ENCODE assay signal across 25 cellular contexts in the genomic region with DNA sequence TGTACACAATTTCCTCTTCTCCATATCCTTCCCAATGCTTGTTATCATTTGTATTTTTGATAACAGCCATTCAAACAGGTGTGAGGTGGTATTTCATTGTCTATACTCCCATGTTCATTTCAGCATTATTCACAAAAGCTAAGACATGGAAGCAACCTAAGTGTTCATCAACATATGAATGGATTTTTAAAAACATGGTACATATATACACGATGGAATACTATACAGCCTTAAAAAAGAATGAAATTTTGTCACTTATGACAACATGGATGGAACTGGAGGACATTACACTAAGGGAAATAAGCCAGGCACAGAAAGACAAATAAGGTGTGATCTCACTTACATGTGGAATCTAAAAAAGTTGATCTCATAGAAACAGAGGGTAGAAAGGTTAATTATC.
"Had no signal": no experiment of that assay in that cellular context is flagged by ENCODE, and none has a peak within 500 bp of the region (broad histone marks: within the 10 kb centered on the region; RNA-seq: fewer than 3 reads in every experiment).

No MANE protein-coding gene starts in this region.

- H3K4me1 Mint-ChIP-seq: activated CD4-positive, alpha-beta T cell treated with anti-CD3 and anti-CD28 coated beads, Interleukin-2, amount 10 ng/mL, durations not matched to agents 24 days and 14 days; activated CD8-positive, alpha-beta memory T cell treated with anti-CD3 and anti-CD28 coated beads, Interleukin-2, amount 10 ng/mL, durations not matched to agents 7 days and 5 days; activated naive CD8-positive, alpha-beta T cell treated with anti-CD3 and anti-CD28 coated beads, Interleukin-2, amount 50 U/mL, for 24 hours; T-helper 17 cell; WTC11 had no signal

- H3K27ac ChIP-seq: ascending aorta, Peyer's patch, SJSA1 had no signal

- H3K27me3 ChIP-seq: ascending aorta, Peyer's patch, SJSA1 had no signal

- H3K9me3 ChIP-seq: ascending aorta, Peyer's patch, SJSA1 had no signal

- H3K36me3 Mint-ChIP-seq: activated CD8-positive, alpha-beta memory T cell treated with anti-CD3 and anti-CD28 coated beads, Interleukin-2, amount 10 ng/mL, durations not matched to agents 7 days and 5 days; WTC11 had no signal

- H3K4me3 ChIP-seq: ascending aorta, Peyer's patch, SJSA1 had no signal

- H3K36me3 ChIP-seq: ascending aorta, SJSA1 had no signal

- H3K4me1 ChIP-seq: ascending aorta, Peyer's patch, SJSA1 had no signal

- H3K27ac Mint-ChIP-seq: activated CD4-positive, alpha-beta T cell treated with anti-CD3 and anti-CD28 coated beads, Interleukin-2, amount 10 ng/mL, durations not matched to agents 24 days and 14 days; activated CD8-positive, alpha-beta memory T cell treated with anti-CD3 and anti-CD28 coated beads, Interleukin-2, amount 10 ng/mL, durations not matched to agents 7 days and 5 days; activated naive CD4-positive, alpha-beta T cell treated with anti-CD3 and anti-CD28 coated beads, Interleukin-2, amount 50 U/mL, for 72 hours; activated naive CD8-positive, alpha-beta T cell treated with anti-CD3 and anti-CD28 coated beads, Interleukin-2, amount 50 U/mL, for 24 hours; T-helper 17 cell; WTC11 had no signal

- H3K4me3 Mint-ChIP-seq: activated CD4-positive, alpha-beta T cell treated with anti-CD3 and anti-CD28 coated beads, Interleukin-2, amount 10 ng/mL, durations not matched to agents 24 days and 14 days; activated CD8-positive, alpha-beta memory T cell treated with anti-CD3 and anti-CD28 coated beads, Interleukin-2, amount 10 ng/mL, durations not matched to agents 7 days and 5 days; activated naive CD8-positive, alpha-beta T cell treated with anti-CD3 and anti-CD28 coated beads, Interleukin-2, amount 50 U/mL, for 24 hours; activated T-cell treated with anti-CD3 and anti-CD28 coated beads, Interleukin-2, amount 50 U/mL, for 4 hours; T-helper 17 cell; WTC11 had no signal

- H3K9me3 Mint-ChIP-seq: activated CD4-positive, alpha-beta T cell treated with anti-CD3 and anti-CD28 coated beads, Interleukin-2, amount 10 ng/mL, durations not matched to agents 24 days and 14 days had no signal

- ATAC-seq: activated CD8-positive, alpha-beta memory T cell treated with anti-CD3 and anti-CD28 coated beads, Interleukin-2, amount 10 ng/mL, durations not matched to agents 7 days and 5 days; activated naive CD4-positive, alpha-beta T cell treated with anti-CD3 and anti-CD28 coated beads, Interleukin-2, amount 50 U/mL, for 72 hours; activated naive CD8-positive, alpha-beta T cell treated with anti-CD3 and anti-CD28 coated beads, Interleukin-2, amount 50 U/mL, for 24 hours; activated T-cell treated with anti-CD3 and anti-CD28 coated beads, Interleukin-2, amount 50 U/mL, for 4 hours; T-helper 17 cell; WTC11 had no signal

- H3K27me3 Mint-ChIP-seq: activated CD4-positive, alpha-beta T cell treated with anti-CD3 and anti-CD28 coated beads, Interleukin-2, amount 10 ng/mL, durations not matched to agents 24 days and 14 days; activated CD8-positive, alpha-beta memory T cell treated with anti-CD3 and anti-CD28 coated beads, Interleukin-2, amount 10 ng/mL, durations not matched to agents 7 days and 5 days; activated naive CD8-positive, alpha-beta T cell treated with anti-CD3 and anti-CD28 coated beads, Interleukin-2, amount 50 U/mL, for 24 hours; T-helper 17 cell had no signal

- DNase-seq: activated CD4-positive, alpha-beta T cell treated with anti-CD3 and anti-CD28 coated beads, Interleukin-2, amount 10 ng/mL, durations not matched to agents 24 days and 14 days; activated CD4-positive, alpha-beta T cell treated with anti-CD3 and anti-CD28 coated beads, Interleukin-2, amount 50 U/mL, for 48 hours; activated CD4-positive, CD25-positive, alpha-beta regulatory T cell treated with anti-CD3 and anti-CD28 coated beads, Interleukin-2, amount 50 U/mL, for 72 hours; activated CD8-positive, alpha-beta memory T cell treated with anti-CD3 and anti-CD28 coated beads, Interleukin-2, amount 10 ng/mL, durations not matched to agents 7 days and 5 days; activated effector memory CD4-positive, alpha-beta T cell treated with anti-CD3 and anti-CD28 coated beads, Interleukin-2, amount 50 U/mL, for 16 hours; activated naive CD4-positive, alpha-beta T cell treated with Interleukin-2 at 50 U/mL for 16 hours; activated naive CD8-positive, alpha-beta T cell treated with anti-CD3 and anti-CD28 coated beads, Interleukin-2, amount 50 U/mL, for 24 hours; activated T-cell treated with anti-CD3 and anti-CD28 coated beads, Interleukin-2, amount 50 U/mL, for 4 hours; amniotic stem cell; Kasumi-1; NCI-H1105 treated with DMSO at 0.1 percent for 48 hours; NCI-H1436 treated with DMSO at 0.1 percent for 48 hours; NCI-H187; NCI-H2081; NCI-H510A treated with DMSO at 0.1 percent for 48 hours; NCI-H69; NK-92 treated with Interleukin-12 subunit alpha and Interleukin-12 subunit beta, amount 100 ng/mL, for 24 hours; Peyer's patch; SHP77; T-helper 17 cell; T-helper 9 cell had no signal
